Comparison of ENCODE assay signal across 8 cellular contexts in genomic region chr1:145918144-145918991, GRCh38. TPM values are rescaled to one million over a fixed set of nuclear protein-coding genes. Genes with fewer than 3 reads are reported as not detected.
DNase-seq lines count a peak whose midpoint lies in the region; ATAC-seq and TF ChIP-seq lines count a peak whose summit lies in the region.

Gene PEX11B (minus strand): TSS chr1:145918717. CDS start chr1:145918688, 29 bp downstream.

- peaks cover 17% of the 10 kb centered on the region for H3K36me3 Mint-ChIP-seq in activated naive CD4-positive, alpha-beta T cell treated with anti-CD3 and anti-CD28 coated beads for 36 hours (ENCODE audit: low read depth)

- peak within 1 kb of the TSS; percentile 87 for H3K9ac ChIP-seq in SK-N-MC (ENCODE audit: insufficient read length)

- peak; percentile 80 for ATAC-seq in HG02588 (IDR thresholded peaks at IDR 0.05; ENCODE audit: unreplicated experiment)

- H3K27ac Mint-ChIP-seq in activated naive CD4-positive, alpha-beta T cell treated with anti-CD3 and anti-CD28 coated beads for 36 hours, result peak within 1 kb of the TSS; percentile 93

- intact Hi-C loops in activated naive CD4-positive, alpha-beta T cell treated with anti-CD3 and anti-CD28 coated beads for 36 hours (cut with micrococcal nuclease), result loop anchor here (1.0 to 10.0 kb wide), 8 partner anchors 9 to 164 kb away; partner anchors contain the start of genes ANKRD34A, NUDT17, PIAS3 and POLR3GL

- no peaks in the 10 kb centered on the region for H3K27me3 ChIP-seq in suprapubic skin

- H3K9me3 ChIP-seq in SK-N-MC (ENCODE audit: low read depth, low read length) (no peaks in the 10 kb centered on the region), suprapubic skin (no peaks in the 10 kb centered on the region)

- H3K4me3 ChIP-seq in SK-N-MC, result peak within 1 kb of the TSS; percentile 90
- peak within 1 kb of the TSS; percentile 80 for H3K4me3 ChIP-seq in suprapubic skin

- no peak for TF ChIP-seq EP300 in suprapubic skin (IDR thresholded peaks at IDR 0.05)

- no peaks in the 10 kb centered on the region for H3K27me3 Mint-ChIP-seq in activated naive CD4-positive, alpha-beta T cell treated with anti-CD3 and anti-CD28 coated beads for 36 hours (ENCODE audit: low read depth)

- under 1% methylated on average over 36 of the region's 51 CpGs for WGBS in suprapubic skin

- H3K36me3 ChIP-seq in SK-N-MC (ENCODE audit: insufficient read depth, low read length) (peaks cover 5% of the 10 kb centered on the region), suprapubic skin (peaks cover 27% of the 10 kb centered on the region)

- peaks cover 39% of the 10 kb centered on the region for H3K4me1 Mint-ChIP-seq in activated naive CD4-positive, alpha-beta T cell treated with anti-CD3 and anti-CD28 coated beads for 36 hours (ENCODE audit: low read depth)

- TF ChIP-seq CTCF in suprapubic skin (IDR thresholded peaks at IDR 0.05), result no peak

- CTCF ChIA-PET in activated naive CD4-positive, alpha-beta T cell treated with anti-CD3 and anti-CD28 coated beads for 36 hours (lab: Charles Lee), result interaction anchor here (1.5 to 2.5 kb wide), 5 partner anchors 9 to 73 kb away, joined by 3 to 11 read pairs (median 5); partner anchors contain the start of genes NUDT17 and RBM8A

- H3K27ac ChIP-seq in SK-N-MC, result peak within 1 kb of the TSS; percentile 84
- peak within 1 kb of the TSS; percentile 94 for H3K27ac ChIP-seq in suprapubic skin

- H3K4me1 ChIP-seq in suprapubic skin, result peaks cover 35% of the 10 kb centered on the region

- H3K4me3 Mint-ChIP-seq in activated naive CD4-positive, alpha-beta T cell treated with anti-CD3 and anti-CD28 coated beads for 36 hours, result peak within 1 kb of the TSS; percentile 89

- H3K9me3 Mint-ChIP-seq in activated naive CD4-positive, alpha-beta T cell treated with anti-CD3 and anti-CD28 coated beads for 36 hours, result no peaks in the 10 kb centered on the region

- peak in 1 of 2 donors; percentile 50 for TF ChIP-seq POLR2A in suprapubic skin (IDR thresholded peaks at IDR 0.05)

- peak; percentile 67 for DNase-seq in GM04503 (ENCODE audit: low read depth)
- DNase-seq in NCI-H1048 (lab: John Stamatoyannopoulos, UW), result peak; percentile 87
- DNase-seq in SK-N-MC (ENCODE audit: low read depth, low spot score), result peak; percentile 76
- DNase-seq in activated naive CD4-positive, alpha-beta T cell treated with anti-CD3 and anti-CD28 coated beads for 36 hours, result peak; percentile 94
- peak; percentile 94 for DNase-seq in germinal center (ENCODE audit: low spot score)
- peak; percentile 93 for DNase-seq in occipital lobe (lab: John Stamatoyannopoulos, UW)
- peak; percentile 94 to 95 for DNase-seq in suprapubic skin (ENCODE audit: low spot score in 2 of 2)

RNA-seq across cellular contexts. Expression of gene PEX11B, which starts in this region (rescaled TPM):
- 10 to 100 TPM; 18.0 to 19.0 TPM for total RNA-seq in activated naive CD4-positive, alpha-beta T cell treated with anti-CD3 and anti-CD28 coated beads for 36 hours
- 30.9 TPM for total RNA-seq in occipital lobe
- total RNA-seq in suprapubic skin, result 10 to 100 TPM; 23.3 to 35.9 (median 30.2) TPM

Comparison
In these comparisons a context has a peak if more than half of its experiments do, and no peak if none do; other contexts are left out.
1. Peak in every context shown above with its lines: DNase-seq, ATAC-seq, H3K4me3 ChIP-seq and H3K27ac ChIP-seq.